In the genomic region with DNA sequence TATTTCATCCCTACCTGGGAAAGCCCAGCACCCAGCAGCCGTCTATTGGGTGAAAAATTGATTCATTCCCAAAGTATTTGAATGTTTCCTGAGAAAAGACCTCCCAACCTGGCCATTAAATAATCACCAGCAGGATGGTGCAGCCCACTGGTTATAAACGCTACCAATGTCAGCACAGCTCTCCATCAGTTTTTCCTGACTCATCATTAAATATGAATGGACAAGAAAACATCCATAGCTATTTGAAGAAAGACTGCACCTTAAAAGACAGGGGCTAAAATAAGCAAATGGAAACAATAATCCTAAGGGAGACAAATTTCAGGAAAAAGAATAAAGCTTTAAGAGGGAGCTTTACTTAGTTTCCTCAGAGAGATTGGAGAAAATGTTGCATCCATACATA, we compare ENCODE assay signal across 2 cellular contexts.
A peak's percentile ranks its signal among the peaks of the same experiment; 100 is the strongest.
TF ChIP-seq lines count a peak whose summit lies in the region.

No MANE protein-coding gene starts in this region.

TF ChIP-seq in A549, 52 proteins besides CTCF, POLR2A, EP300 and RAD21:
- peak; percentile 85 for TF ChIP-seq MAFK (IDR thresholded peaks at IDR 0.05; ENCODE audit: partially characterized antibody)
- TF ChIP-seq ZFP36 (IDR thresholded peaks at IDR 0.05; ENCODE audit: borderline replicate concordance, partially characterized antibody), result no peak

TF ChIP-seq in H1, 55 proteins besides CTCF, POLR2A, EP300 and RAD21:
- peak; percentile 54; the same call in 1 of the 2 replicates for TF ChIP-seq MAFK (IDR thresholded peaks at IDR 0.05; ENCODE audit: low read depth, low read length)
- no peak for TF ChIP-seq BACH1 (IDR thresholded peaks at IDR 0.05; ENCODE audit: low read length)
- TF ChIP-seq KDM4A (IDR thresholded peaks at IDR 0.05; ENCODE audit: low read depth, low read length, severe bottlenecking), result no peak
TF ChIP-seq in H1: peak in this region for 1.
